22 cellular contexts compared by ENCODE assay signal in genomic region chr18:76894947-76895346, GRCh38.
A peak's percentile ranks its signal among the peaks of the same experiment; 100 is the strongest.
DNase-seq lines count a peak whose midpoint lies in the region; ATAC-seq and TF ChIP-seq lines count a peak whose summit lies in the region.
"Had no signal": no experiment of that assay in that cellular context is flagged by ENCODE, and none has a peak within 500 bp of the region (broad histone marks: within the 10 kb centered on the region; RNA-seq: fewer than 3 reads in every experiment).

No MANE protein-coding gene starts in this region.

- H3K36me3 ChIP-seq in ectodermal cell (ENCODE audit: control insufficient read depth, insufficient read depth, low read length) (peaks cover 32% of the 10 kb centered on the region), trophoblast cell (ENCODE audit: control insufficient read depth in 1 of 2, insufficient read depth in 2 of 2, low read length in 2 of 2) (peaks cover 28 to 30% of the 10 kb centered on the region in 2 experiments)

- H4K8ac ChIP-seq in trophoblast cell (ENCODE audit: low read depth, low read length) = no peak overlapping the region

- H4K12ac ChIP-seq in trophoblast cell (ENCODE audit: low read depth, low read length) = no peak overlapping the region

- ATAC-seq in HG03469 (IDR thresholded peaks at IDR 0.05; ENCODE audit: unreplicated experiment) = no peak
- no peak for ATAC-seq in activated T-helper 17 cell treated with anti-CD3 and anti-CD28 coated beads, Interleukin-2, amount 50 U/mL, for 72 hours (replicated peaks)
- no peak for ATAC-seq in HG02852 (IDR thresholded peaks at IDR 0.05; ENCODE audit: unreplicated experiment)
- ATAC-seq: A549, GM23338 had no signal

- 94 to 96% methylated on average over 28 of the region's 28 CpGs for WGBS in ectodermal cell, 2 experiments
- no CpG with 5 or more reads among the region's 28 CpGs for WGBS in trophoblast cell (ENCODE audit: extremely low coverage, insufficient coverage, insufficient read length)

- H2BK12ac ChIP-seq in trophoblast cell (ENCODE audit: low read length) = no peak overlapping the region

- H3K4me3 Mint-ChIP-seq in nephron progenitor cell = no peak overlapping the region
- H3K4me3 Mint-ChIP-seq in activated T-helper 17 cell treated with anti-CD3 and anti-CD28 coated beads, Interleukin-2, amount 50 U/mL, for 72 hours = no peak overlapping the region
- H3K4me3 Mint-ChIP-seq: CD14-positive monocyte; CD4-positive, alpha-beta T cell; CD8-positive, alpha-beta memory T cell; GM23338; HFFc6 had no signal

- H3K9ac ChIP-seq in trophoblast cell (ENCODE audit: low read length) = no peak overlapping the region
- H3K9ac ChIP-seq: BLaER1 treated with 17β-estradiol and CSF1 and Interleukin-3, amounts not matched to agents 10 nM and 100 nM had no signal

- H4K91ac ChIP-seq in trophoblast cell (ENCODE audit: low read depth, low read length) = no peak overlapping the region

- H3K27me3 ChIP-seq in ectodermal cell (ENCODE audit: control insufficient read depth, insufficient read depth, low read length, poor library complexity, severe bottlenecking) (no peaks in the 10 kb centered on the region), trophoblast cell (ENCODE audit: insufficient read depth, low read length) (no peaks in the 10 kb centered on the region)
- H3K27me3 ChIP-seq: BE2C; BLaER1 treated with 17β-estradiol and CSF1 and Interleukin-3, amounts not matched to agents 10 nM and 100 nM had no signal

- no peak overlapping the region for H2AFZ ChIP-seq in trophoblast cell (ENCODE audit: insufficient read depth, low read length, poor library complexity)
- H2AFZ ChIP-seq: GM23338 had no signal

- no peak overlapping the region for H3K18ac ChIP-seq in trophoblast cell (ENCODE audit: low read length)

- H3K79me2 ChIP-seq in trophoblast cell (ENCODE audit: control insufficient read depth, insufficient read depth, low read length, poor library complexity) = no peaks in the 10 kb centered on the region

- H3K27ac ChIP-seq in ectodermal cell (ENCODE audit: insufficient read depth, low read depth, low read length, poor library complexity, severe bottlenecking) (peak overlapping the region; percentile 46), trophoblast cell (ENCODE audit: low read depth, low read length) (no peak overlapping the region)
- H3K27ac ChIP-seq: A549; BLaER1 treated with 17β-estradiol and CSF1 and Interleukin-3, amounts not matched to agents 10 nM and 100 nM had no signal

- peaks cover 94% of the 10 kb centered on the region for H3K36me3 Mint-ChIP-seq in nephron progenitor cell (ENCODE audit: low read depth)
- peaks cover 94% of the 10 kb centered on the region for H3K36me3 Mint-ChIP-seq in activated T-helper 17 cell treated with anti-CD3 and anti-CD28 coated beads, Interleukin-2, amount 50 U/mL, for 72 hours (ENCODE audit: low read depth)

- no peaks in the 10 kb centered on the region for H3K9me3 ChIP-seq in ectodermal cell (ENCODE audit: control insufficient read depth, low read length)
- peaks cover 23% of the 10 kb centered on the region for H3K9me3 ChIP-seq in trophoblast cell (ENCODE audit: insufficient read depth, low read depth, low read length)
- H3K9me3 ChIP-seq: A549, BE2C, HAP-1 had no signal

- H3K4me1 Mint-ChIP-seq in nephron progenitor cell = peaks cover 5% of the 10 kb centered on the region
- H3K4me1 Mint-ChIP-seq in activated T-helper 17 cell treated with anti-CD3 and anti-CD28 coated beads, Interleukin-2, amount 50 U/mL, for 72 hours = no peaks in the 10 kb centered on the region
- H3K4me1 Mint-ChIP-seq: CD14-positive monocyte; CD8-positive, alpha-beta memory T cell; GM23338 had no signal

- H2BK5ac ChIP-seq in trophoblast cell (ENCODE audit: low read depth, low read length, poor library complexity) = no peak overlapping the region

- peaks cover 3% of the 10 kb centered on the region for H3K9me3 Mint-ChIP-seq in nephron progenitor cell
- no peaks in the 10 kb centered on the region for H3K9me3 Mint-ChIP-seq in activated T-helper 17 cell treated with anti-CD3 and anti-CD28 coated beads, Interleukin-2, amount 50 U/mL, for 72 hours
- H3K9me3 Mint-ChIP-seq: CD4-positive, alpha-beta T cell; GM23338; HFFc6 had no signal

- no peak overlapping the region for H3K4me2 ChIP-seq in trophoblast cell (ENCODE audit: low read length)
- H3K4me2 ChIP-seq: A549; BLaER1 treated with 17β-estradiol and CSF1 and Interleukin-3, amounts not matched to agents 10 nM and 100 nM; GM23338 had no signal

- peak overlapping the region; percentile 12 for H3K27ac Mint-ChIP-seq in nephron progenitor cell
- no peak overlapping the region for H3K27ac Mint-ChIP-seq in activated T-helper 17 cell treated with anti-CD3 and anti-CD28 coated beads, Interleukin-2, amount 50 U/mL, for 72 hours
- H3K27ac Mint-ChIP-seq: CD14-positive monocyte; CD4-positive, alpha-beta T cell; CD8-positive, alpha-beta memory T cell; GM23338; HFFc6 had no signal

- H2AK5ac ChIP-seq in trophoblast cell (ENCODE audit: low read length) = no peak overlapping the region

- DNase-seq in ELF-1 (ENCODE audit: low read depth, low spot score) = peak; percentile 6
- no peak for DNase-seq in nephron progenitor cell
- no peak for DNase-seq in trophoblast cell
- no peak for DNase-seq in GM19240 (ENCODE audit: insufficient read length, low spot score)
- DNase-seq: 8988T; ACHN; AML-193; BE2C; CD4-positive, alpha-beta T cell; CD8-positive, alpha-beta memory T cell; DMS 273 treated with DMSO at 0.1 percent for 48 hours; DMS79 treated with DMSO at 0.1 percent for 48 hours; HFFc6 had no signal

- H3K4me3 ChIP-seq in ectodermal cell (ENCODE audit: insufficient read depth, low read depth, low read length) (no peak overlapping the region), trophoblast cell (ENCODE audit: low read depth, low read length) (peak overlapping the region; percentile 41)
- H3K4me3 ChIP-seq: A549; BLaER1 treated with 17β-estradiol and CSF1 and Interleukin-3, amounts not matched to agents 10 nM and 100 nM; GM23338; HAP-1 had no signal

- H3K4me1 ChIP-seq in ectodermal cell (ENCODE audit: control insufficient read depth, insufficient read depth, low read length) (no peaks in the 10 kb centered on the region), trophoblast cell (ENCODE audit: control insufficient read depth in 1 of 2, insufficient read depth in 2 of 2, low read length in 2 of 2) (no peaks in the 10 kb centered on the region)
- H3K4me1 ChIP-seq: A549; BE2C; BLaER1 treated with 17β-estradiol and CSF1 and Interleukin-3, amounts not matched to agents 10 nM and 100 nM; HAP-1 had no signal

- no peak for TF ChIP-seq CTCF in nephron progenitor cell (IDR thresholded peaks at IDR 0.05)

- no peak overlapping the region for H3K23ac ChIP-seq in trophoblast cell (ENCODE audit: low read length)

- no peak overlapping the region for H2BK120ac ChIP-seq in trophoblast cell (ENCODE audit: insufficient read depth, low read length, poor library complexity)

- H3K4ac ChIP-seq in trophoblast cell (ENCODE audit: low read depth, low read length) = no peak overlapping the region

- H3K27me3 Mint-ChIP-seq in nephron progenitor cell (ENCODE audit: low read depth, poor library complexity) = no peaks in the 10 kb centered on the region
- no peaks in the 10 kb centered on the region for H3K27me3 Mint-ChIP-seq in activated T-helper 17 cell treated with anti-CD3 and anti-CD28 coated beads, Interleukin-2, amount 50 U/mL, for 72 hours
- H3K27me3 Mint-ChIP-seq: CD4-positive, alpha-beta T cell; CD8-positive, alpha-beta memory T cell had no signal

- no peak overlapping the region for H3K14ac ChIP-seq in trophoblast cell (ENCODE audit: low read length)

- no peaks in the 10 kb centered on the region for H3K79me1 ChIP-seq in trophoblast cell (ENCODE audit: low read length)
